ENCODE assay signal across 8 cellular contexts in the genomic region with DNA sequence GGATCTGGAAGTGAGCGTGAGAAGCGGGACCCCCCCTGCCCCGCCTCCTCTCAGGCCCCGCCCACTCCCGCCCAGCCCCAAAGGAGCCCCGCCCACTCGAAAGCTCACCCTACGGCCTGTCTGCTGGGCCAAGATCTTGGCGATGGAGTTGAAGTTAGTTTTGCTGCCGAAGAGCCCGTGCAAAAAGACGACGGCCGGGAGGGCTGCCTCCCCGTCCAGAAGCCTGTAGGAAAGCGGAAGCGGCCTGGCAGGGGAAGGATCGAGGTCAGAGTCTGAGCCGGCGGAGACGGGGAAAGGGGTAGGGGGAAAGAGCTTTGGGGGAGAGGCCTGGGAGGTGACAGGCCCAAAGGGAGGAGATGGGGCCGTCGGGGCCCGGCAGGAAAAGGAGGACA. TPM values are rescaled to one million over a fixed set of nuclear protein-coding genes. Genes with fewer than 3 reads are reported as not detected.
DNase-seq lines count a peak whose midpoint lies in the region; ATAC-seq and TF ChIP-seq lines count a peak whose summit lies in the region.

No MANE protein-coding gene starts in this region.

- 1% methylated on average over 21 to 24 of the region's 24 CpGs for WGBS in esophagus, 2 donors

- no peaks in the 10 kb centered on the region for H3K9me3 Mint-ChIP-seq in activated T-cell treated with anti-CD3 and anti-CD28 coated beads, Interleukin-2, amount 50 U/mL, for 72 hours
- H3K9me3 Mint-ChIP-seq in stimulated activated naive CD8-positive, alpha-beta T cell treated with anti-CD3 and anti-CD28 coated beads, Interleukin-15, amount 100 ng/mL, for 72 hours, result no peaks in the 10 kb centered on the region

- DNase-seq in EH (ENCODE audit: low read depth), result peak; percentile 67
- peak; percentile 15 for DNase-seq in NCI-H774 (lab: John Stamatoyannopoulos, UW)
- DNase-seq in activated T-cell treated with anti-CD3 and anti-CD28 coated beads, Interleukin-2, amount 50 U/mL, for 72 hours, result peak; percentile 59 to 60
- DNase-seq in stimulated activated naive CD8-positive, alpha-beta T cell treated with anti-CD3 and anti-CD28 coated beads, Interleukin-15, amount 100 ng/mL, for 72 hours, result peak in 1 of 2 donors; percentile 57

- CTCF ChIA-PET in HEK293 (lab: Yijun Ruan, JAX), result interaction anchor here (0.6 to 3.3 kb wide), 6 partner anchors 12 to 133 kb away, joined by 3 to 18 read pairs (median 4); no protein-coding TSS in a partner anchor

- H3K4me3 ChIP-seq in HEK293 (ENCODE audit: low read depth, low read length), result peak overlapping the region; percentile 65
- H3K4me3 ChIP-seq in esophagus (ENCODE audit: low read depth in 1 of 2, low read length in 2 of 2), result peak overlapping the region; percentile 63 to 79
- H3K4me3 ChIP-seq in muscle layer of colon (ENCODE audit: low read depth in 1 of 2, low read length in 2 of 2), result peak overlapping the region; percentile 67 to 73

- no peaks in the 10 kb centered on the region for H3K9me3 ChIP-seq in HEK293 (ENCODE audit: control insufficient read depth, insufficient read depth, low read depth, low read length)
- H3K9me3 ChIP-seq in esophagus (ENCODE audit: control insufficient read depth in 2 of 2, insufficient read depth in 1 of 2, low read depth in 1 of 2, low read length in 1 of 2), result no peaks in the 10 kb centered on the region
- no peaks in the 10 kb centered on the region for H3K9me3 ChIP-seq in muscle layer of colon (ENCODE audit: low read length)

- H3K36me3 Mint-ChIP-seq in activated T-cell treated with anti-CD3 and anti-CD28 coated beads, Interleukin-2, amount 50 U/mL, for 72 hours (ENCODE audit: insufficient read depth in 2 of 2), result no peaks in the 10 kb centered on the region

- H3K27me3 ChIP-seq in esophagus (ENCODE audit: control insufficient read depth in 1 of 2, insufficient read depth in 2 of 2, low read length in 2 of 2) (no peaks in the 10 kb centered on the region), muscle layer of colon (ENCODE audit: control insufficient read depth in 1 of 2, insufficient read depth in 2 of 2, low read length in 2 of 2) (no peaks in the 10 kb centered on the region)

- no peak for TF ChIP-seq CTCF in HEK293 (tag by site-specific recombination; IDR thresholded peaks at IDR 0.05)

- no peak overlapping the region for H3K9ac ChIP-seq in muscle layer of colon (ENCODE audit: low read length)

- H3K27ac Mint-ChIP-seq in activated T-cell treated with anti-CD3 and anti-CD28 coated beads, Interleukin-2, amount 50 U/mL, for 72 hours, result peak overlapping the region; percentile 82
- H3K27ac Mint-ChIP-seq in stimulated activated naive CD8-positive, alpha-beta T cell treated with anti-CD3 and anti-CD28 coated beads, Interleukin-15, amount 100 ng/mL, for 72 hours, result peak overlapping the region; percentile 93 to 98

- peak; percentile 20 to 22 for ATAC-seq in activated T-cell treated with anti-CD3 and anti-CD28 coated beads, Interleukin-2, amount 50 U/mL, for 72 hours (replicated peaks in 1 of 2)
- ATAC-seq in stimulated activated naive CD8-positive, alpha-beta T cell treated with anti-CD3 and anti-CD28 coated beads, Interleukin-15, amount 100 ng/mL, for 72 hours, result peak; percentile 18
- no peak for ATAC-seq in HG03039 (IDR thresholded peaks at IDR 0.05; ENCODE audit: unreplicated experiment)

- POLR2A ChIA-PET in HEK293 (lab: Yijun Ruan, JAX), result interaction anchor here (0.6 to 3.0 kb wide), 21 partner anchors 9 to 314 kb away, joined by 3 to 16 read pairs (median 3); partner anchors contain the start of genes BAZ1B, CLDN3, METTL27 and MLXIPL

- peaks cover 0 to 22% of the 10 kb centered on the region in 2 experiments; a peak in 2 of 3 replicates for H3K36me3 ChIP-seq in HEK293 (ENCODE audit: control insufficient read depth in 2 of 2, insufficient read depth in 1 of 2, low read length in 2 of 2)
- H3K36me3 ChIP-seq in esophagus (ENCODE audit: control insufficient read depth in 2 of 2, insufficient read depth in 2 of 2, low read length in 1 of 2), result peaks cover 5 to 16% of the 10 kb centered on the region in 2 donors
- peaks cover 15% of the 10 kb centered on the region for H3K36me3 ChIP-seq in muscle layer of colon (ENCODE audit: insufficient read depth, low read length)

- peak overlapping the region; percentile 87 for H3K27ac ChIP-seq in HEK293 (ENCODE audit: extremely low read depth, low read depth, low read length)
- peak overlapping the region; percentile 78 to 88 for H3K27ac ChIP-seq in esophagus (ENCODE audit: low read depth in 2 of 2, low read length in 1 of 2)
- H3K27ac ChIP-seq in muscle layer of colon (ENCODE audit: low read depth, low read length), result peak overlapping the region; percentile 71

- H3K4me3 Mint-ChIP-seq in activated T-cell treated with anti-CD3 and anti-CD28 coated beads, Interleukin-2, amount 50 U/mL, for 72 hours, result peak overlapping the region; percentile 91 to 96
- H3K4me3 Mint-ChIP-seq in stimulated activated naive CD8-positive, alpha-beta T cell treated with anti-CD3 and anti-CD28 coated beads, Interleukin-15, amount 100 ng/mL, for 72 hours, result peak overlapping the region; percentile 94 to 99

- H3K27me3 Mint-ChIP-seq in activated T-cell treated with anti-CD3 and anti-CD28 coated beads, Interleukin-2, amount 50 U/mL, for 72 hours (ENCODE audit: low read depth), result no peaks in the 10 kb centered on the region
- no peaks in the 10 kb centered on the region for H3K27me3 Mint-ChIP-seq in stimulated activated naive CD8-positive, alpha-beta T cell treated with anti-CD3 and anti-CD28 coated beads, Interleukin-15, amount 100 ng/mL, for 72 hours

- H3K4me1 Mint-ChIP-seq in activated T-cell treated with anti-CD3 and anti-CD28 coated beads, Interleukin-2, amount 50 U/mL, for 72 hours (ENCODE audit: low read depth), result peaks cover 34% of the 10 kb centered on the region
- peaks cover 30% of the 10 kb centered on the region for H3K4me1 Mint-ChIP-seq in stimulated activated naive CD8-positive, alpha-beta T cell treated with anti-CD3 and anti-CD28 coated beads, Interleukin-15, amount 100 ng/mL, for 72 hours

- peaks cover 8% of the 10 kb centered on the region for H3K4me1 ChIP-seq in HEK293 (ENCODE audit: control insufficient read depth, insufficient read depth, low read length)
- peaks cover 0 to 33% of the 10 kb centered on the region in 2 donors for H3K4me1 ChIP-seq in esophagus (ENCODE audit: control insufficient read depth in 2 of 2, insufficient read depth in 2 of 2, low read length in 1 of 2)
- H3K4me1 ChIP-seq in muscle layer of colon (ENCODE audit: insufficient read depth, low read length), result peaks cover 7% of the 10 kb centered on the region

TF ChIP-seq in HEK293, 187 proteins besides CTCF, POLR2A, EP300 and RAD21 (continues in another document):
- peak; percentile 44; the same call in 1 of the 2 replicates for TF ChIP-seq WT1 (tag by site-specific recombination; IDR thresholded peaks at IDR 0.05)
- no peak for TF ChIP-seq SCRT1 (tag by site-specific recombination; IDR thresholded peaks at IDR 0.05; ENCODE audit: borderline replicate concordance)
- TF ChIP-seq ZNF354C (tag by site-specific recombination; IDR thresholded peaks at IDR 0.05; ENCODE audit: borderline replicate concordance, low read depth), result no peak
- no peak for TF ChIP-seq KLF10 (tag by site-specific recombination; IDR thresholded peaks at IDR 0.05)
- no peak for TF ChIP-seq ZBTB1 (tag by site-specific recombination; IDR thresholded peaks at IDR 0.05)
- no peak for TF ChIP-seq ZSCAN4 (tag by site-specific recombination; IDR thresholded peaks at IDR 0.05)
- TF ChIP-seq, protein P1, sequence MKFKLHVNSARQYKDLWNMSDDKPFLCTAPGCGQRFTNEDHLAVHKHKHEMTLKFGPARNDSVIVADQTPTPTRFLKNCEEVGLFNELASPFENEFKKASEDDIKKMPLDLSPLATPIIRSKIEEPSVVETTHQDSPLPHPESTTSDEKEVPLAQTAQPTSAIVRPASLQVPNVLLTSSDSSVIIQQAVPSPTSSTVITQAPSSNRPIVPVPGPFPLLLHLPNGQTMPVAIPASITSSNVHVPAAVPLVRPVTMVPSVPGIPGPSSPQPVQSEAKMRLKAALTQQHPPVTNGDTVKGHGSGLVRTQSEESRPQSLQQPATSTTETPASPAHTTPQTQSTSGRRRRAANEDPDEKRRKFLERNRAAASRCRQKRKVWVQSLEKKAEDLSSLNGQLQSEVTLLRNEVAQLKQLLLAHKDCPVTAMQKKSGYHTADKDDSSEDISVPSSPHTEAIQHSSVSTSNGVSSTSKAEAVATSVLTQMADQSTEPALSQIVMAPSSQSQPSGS (tag by site-specific recombination; IDR thresholded peaks at IDR 0.05; ENCODE audit: low read depth), result no peak
- TF ChIP-seq ZNF549 (tag by site-specific recombination; IDR thresholded peaks at IDR 0.05), result no peak

RNA-seq across cellular contexts. Expression of gene ABHD11, which starts 0.4 kb away (rescaled TPM):
- 10 to 100 TPM; 10.2 to 12.2 TPM for total RNA-seq in activated T-cell treated with anti-CD3 and anti-CD28 coated beads, Interleukin-2, amount 50 U/mL, for 72 hours
- polyA plus RNA-seq in esophagus, result 10 to 100 TPM; 22.6 to 28.3 TPM

RNA-seq across cellular contexts. Expression of gene STX1A, which starts 18.7 kb away (rescaled TPM):
- total RNA-seq in activated T-cell treated with anti-CD3 and anti-CD28 coated beads, Interleukin-2, amount 50 U/mL, for 72 hours, result 10 to 100 TPM; 28.6 to 37.5 TPM
- 1 to 10 TPM; 1.6 to 2.4 TPM for polyA plus RNA-seq in esophagus

RNA-seq across cellular contexts. Expression of gene CLDN3, which starts 31.9 kb away (rescaled TPM):
- total RNA-seq in activated T-cell treated with anti-CD3 and anti-CD28 coated beads, Interleukin-2, amount 50 U/mL, for 72 hours, result not detected
- under 1 TPM; 0.14 to 0.26 TPM for polyA plus RNA-seq in esophagus

RNA-seq across cellular contexts. Expression of gene BUD23, which starts 54.8 kb away (rescaled TPM):
- 10 to 100 TPM; 87.0 to 90.9 TPM for total RNA-seq in activated T-cell treated with anti-CD3 and anti-CD28 coated beads, Interleukin-2, amount 50 U/mL, for 72 hours
- 10 to 100 TPM; 39.9 to 43.5 TPM for polyA plus RNA-seq in esophagus

RNA-seq across cellular contexts. Expression of gene DNAJC30, which starts 55.0 kb away (rescaled TPM):
- total RNA-seq in activated T-cell treated with anti-CD3 and anti-CD28 coated beads, Interleukin-2, amount 50 U/mL, for 72 hours, result 1 to 10 TPM; 4.3 to 5.8 TPM
- 1 to 10 TPM; 3.9 to 6.1 TPM for polyA plus RNA-seq in esophagus
